17 cellular contexts compared by ENCODE assay signal in the genomic region with DNA sequence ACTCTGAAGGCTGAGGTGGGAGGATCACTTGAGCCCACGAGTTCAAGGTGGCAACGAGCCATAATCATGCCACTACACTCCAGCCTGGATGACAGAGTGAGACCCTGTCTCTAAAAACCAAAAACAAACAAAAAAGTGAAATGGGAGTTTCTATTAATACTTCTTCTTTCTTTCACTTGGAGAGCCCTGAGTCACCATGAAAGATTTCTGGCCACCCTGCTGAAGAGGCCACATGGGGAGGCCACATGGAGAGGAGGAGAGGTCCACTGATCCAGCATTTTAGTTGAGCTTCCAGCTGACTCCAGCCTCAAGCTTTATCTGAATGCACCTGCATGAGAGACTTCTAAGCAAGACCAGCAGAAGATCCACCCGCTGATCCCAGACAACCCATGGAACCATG.
"Had no signal": no experiment of that assay in that cellular context is flagged by ENCODE, and none has a peak within 500 bp of the region (broad histone marks: within the 10 kb centered on the region; RNA-seq: fewer than 3 reads in every experiment).

No MANE protein-coding gene starts in this region.

- H3K4me3 ChIP-seq: dorsolateral prefrontal cortex, transverse colon had no signal

- H3K36me3 ChIP-seq: transverse colon had no signal

- H3K9me2 ChIP-seq: SK-N-SH had no signal

- H3K9me3 ChIP-seq: SK-N-SH, transverse colon had no signal

- DNase-seq: activated CD4-positive, alpha-beta T cell treated with anti-CD3 and anti-CD28 coated beads for 1 hour; activated CD4-positive, alpha-beta T cell treated with anti-CD3 and anti-CD28 coated beads, Interleukin-2, amount 50 U/mL, for 4 hours; activated effector memory CD4-positive, alpha-beta T cell treated with Interleukin-2 at 50 U/mL for 16 hours; activated T-cell treated with anti-CD3 and anti-CD28 coated beads, Interleukin-2, amount 50 U/mL, for 4 hours; dorsolateral prefrontal cortex; endodermal cell; hypothalamus; kidney glomerular epithelial cell; retina; SK-N-SH; stimulated activated CD4-positive, alpha-beta T cell treated with anti-CD3 and anti-CD28 coated beads, Interleukin-2, amount 100 ng/mL, for 48 hours; stimulated activated naive CD4-positive, alpha-beta T cell; substantia nigra; T-cell; T-helper 9 cell; transverse colon had no signal

- H3K9ac ChIP-seq: SK-N-SH had no signal

- FAIRE-seq: bronchial epithelial cell had no signal

- ATAC-seq: activated T-cell treated with anti-CD3 and anti-CD28 coated beads, Interleukin-2, amount 50 U/mL, for 4 hours; T-cell had no signal

- H3K4me2 ChIP-seq: SK-N-SH had no signal

- H3K27me3 ChIP-seq: transverse colon had no signal

- H3K27ac ChIP-seq: dorsolateral prefrontal cortex, transverse colon had no signal
